Comparison of ENCODE assay signal across 17 cellular contexts in the genomic region with DNA sequence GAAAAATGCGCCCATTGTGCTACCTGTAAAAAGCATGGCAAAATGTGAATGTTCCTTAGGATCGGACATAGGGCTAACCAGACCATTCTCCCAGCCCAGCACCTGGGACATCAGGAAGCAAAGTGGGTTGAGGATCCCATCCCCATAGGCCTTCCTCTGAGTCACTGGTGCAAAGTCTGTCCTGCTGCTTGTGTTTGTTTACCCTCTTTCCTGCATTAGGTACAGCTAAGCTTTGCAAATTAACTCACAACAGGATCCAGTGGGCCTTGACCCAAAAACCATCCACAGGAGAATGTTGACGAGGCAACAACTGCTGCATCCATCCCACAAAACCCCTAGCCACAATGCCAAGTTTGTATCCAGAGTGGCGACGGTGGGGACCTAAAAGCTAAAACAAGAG.
DNase-seq lines count a peak whose midpoint lies in the region; ATAC-seq, FAIRE-seq and TF ChIP-seq lines count a peak whose summit lies in the region.
"Had no signal": no experiment of that assay in that cellular context is flagged by ENCODE, and none has a peak within 500 bp of the region (broad histone marks: within the 10 kb centered on the region; RNA-seq: fewer than 3 reads in every experiment).

No MANE protein-coding gene starts in this region.

- H3K27ac ChIP-seq in PC-3 (ENCODE audit: low read length) (no peak overlapping the region), cingulate gyrus (ENCODE audit: low read depth, low read length) (peak overlapping the region; percentile 1), HepG2 (ENCODE audit: extremely low read length, insufficient read depth, low read length) (no peak overlapping the region), brain microvascular endothelial cell (no peak overlapping the region)
- H3K27ac ChIP-seq: BLaER1 treated with 17β-estradiol and CSF1 and Interleukin-3, amounts not matched to agents 10 nM and 100 nM had no signal

- peaks cover 2% of the 10 kb centered on the region for H3F3A ChIP-seq in PC-3 (ENCODE audit: low read length, unreplicated experiment)

- ATAC-seq in PC-3 (no peak), HepG2 (peak; percentile 90), HG02970 (IDR thresholded peaks at IDR 0.05; ENCODE audit: low FRiP score, unreplicated experiment) (no peak), HG03432 (IDR thresholded peaks at IDR 0.05; ENCODE audit: unreplicated experiment) (no peak)
- ATAC-seq: GM12878, GM23338, K562 had no signal

- no peaks in the 10 kb centered on the region for H3K9me3 ChIP-seq in PC-3 (ENCODE audit: low read length)
- no peaks in the 10 kb centered on the region for H3K9me3 ChIP-seq in HepG2 (ENCODE audit: low read length)
- H3K9me3 ChIP-seq: BLaER1 treated with 17β-estradiol and CSF1 and Interleukin-3, amounts not matched to agents 10 nM and 100 nM had no signal

- H3K36me3 ChIP-seq in PC-3 (ENCODE audit: low read depth, low read length) (no peaks in the 10 kb centered on the region), HepG2 (replicated peaks in 1 of 2; ENCODE audit: control insufficient read depth in 1 of 2, insufficient read depth in 2 of 2, low read length in 2 of 2) (no peaks in the 10 kb centered on the region), brain microvascular endothelial cell (replicated peaks) (no peaks in the 10 kb centered on the region)
- H3K36me3 ChIP-seq: BLaER1 treated with 17β-estradiol and CSF1 and Interleukin-3, amounts not matched to agents 10 nM and 100 nM had no signal

- peak; percentile 47 for DNase-seq in PC-3
- peak; percentile 47 for DNase-seq in HepG2 (ENCODE audit: low spot score)
- DNase-seq in NCI-H524 (lab: John Stamatoyannopoulos, UW): no peak
- no peak for DNase-seq in brain microvascular endothelial cell
- DNase-seq: ACHN; CD4-positive, CD25-positive, alpha-beta regulatory T cell; DMS79; H7 had no signal

- H4K20me1 ChIP-seq in PC-3 (ENCODE audit: low read length) (no peaks in the 10 kb centered on the region), HepG2 (ENCODE audit: insufficient read depth, low read length) (no peaks in the 10 kb centered on the region)
- H4K20me1 ChIP-seq: BLaER1 treated with 17β-estradiol and CSF1 and Interleukin-3, amounts not matched to agents 10 nM and 100 nM had no signal

- in situ Hi-C loops in HepG2 (cut with HindIII; ENCODE audit: extremely low pct_ligation_motif_present, low pct_unique_long_range_greater_than_20kb): loop anchor here (10.0 kb wide), 1 partner anchor 59 kb away; no protein-coding TSS in a partner anchor
- in situ Hi-C loops in brain microvascular endothelial cell (cut with HindIII; ENCODE audit: low pct_ligation_motif_present, low sequenced_read_pairs): no loop called here

- H3K4me1 ChIP-seq in PC-3 (ENCODE audit: insufficient read depth, low read length) (peaks cover 43% of the 10 kb centered on the region), HepG2 (ENCODE audit: insufficient read depth, low read length) (peaks cover 10% of the 10 kb centered on the region)

- peak; percentile 69 for FAIRE-seq in HepG2 (lab: Jason Lieb, UNC)
- FAIRE-seq: GM12878, GM18507, HTR-8/SVneo, K562 had no signal

- CTCF ChIA-PET in PC-3 (lab: Charles Lee) (no interaction called here), HepG2 (lab: Yijun Ruan, JAX; ENCODE audit: low intra/inter-chr PET ratio, low total read pairs) (no interaction called here)

- WGBS in HepG2 (ENCODE audit: low lambda C conversion rate): 6% methylated on average over 5 of the region's 5 CpGs

- H3K4me3 ChIP-seq in PC-3 (ENCODE audit: low read length) (no peak overlapping the region), HepG2 (replicated peaks in 1 of 3; ENCODE audit: insufficient read depth in 1 of 3, low read depth in 2 of 3, low read length in 3 of 3) (no peak overlapping the region), brain microvascular endothelial cell (ENCODE audit: low read depth, low read length) (no peak overlapping the region)
- H3K4me3 ChIP-seq: BLaER1 treated with 17β-estradiol and CSF1 and Interleukin-3, amounts not matched to agents 10 nM and 100 nM; GM12878; GM23338; K562 had no signal

- H3K9ac ChIP-seq in PC-3 (ENCODE audit: low read length) (no peak overlapping the region), HepG2 (ENCODE audit: insufficient read depth, low read depth, low read length) (no peak overlapping the region)
- H3K9ac ChIP-seq: BLaER1 treated with 17β-estradiol and CSF1 and Interleukin-3, amounts not matched to agents 10 nM and 100 nM had no signal

- POLR2A ChIA-PET in PC-3 (lab: Charles Lee; ENCODE audit: unreplicated experiment) (no interaction called here), HepG2 (lab: Yijun Ruan, JAX) (no interaction called here)

- H3K79me2 ChIP-seq in PC-3 (ENCODE audit: low read length) (no peaks in the 10 kb centered on the region), HepG2 (ENCODE audit: insufficient read depth, low read length) (no peaks in the 10 kb centered on the region)

- BruUV-seq in PC-3 (replicated peaks; lab: Mats Ljungman, UMichigan) (no TSS peak), HepG2 (replicated peaks; lab: Mats Ljungman, UMichigan) (no TSS peak)

- TF ChIP-seq EP300 in HepG2 (IDR thresholded peaks at IDR 0.05; ENCODE audit: low read depth in 2 of 2, low read length in 2 of 2) (no peak), HepG2 (CRISPR knock-in tag; IDR thresholded peaks at IDR 0.05; ENCODE audit: borderline replicate concordance) (no peak)

- TF ChIP-seq POLR2A in HepG2 (IDR thresholded peaks at IDR 0.05; ENCODE audit: insufficient read depth in 1 of 2, low read depth in 2 of 2, low read length in 2 of 2): no peak

- peak overlapping the region; percentile 22; the same call in 1 of the 2 replicates for H3K4me2 ChIP-seq in PC-3 (ENCODE audit: low read length)
- no peak overlapping the region for H3K4me2 ChIP-seq in HepG2 (ENCODE audit: low read depth, low read length)
- H3K4me2 ChIP-seq: BLaER1 treated with 17β-estradiol and CSF1 and Interleukin-3, amounts not matched to agents 10 nM and 100 nM; GM23338 had no signal

- H2AFZ ChIP-seq in PC-3 (ENCODE audit: low read length) (no peak overlapping the region), HepG2 (ENCODE audit: low read length) (no peak overlapping the region)
- H2AFZ ChIP-seq: GM23338 had no signal

- intact Hi-C loops in PC-3 (cut with micrococcal nuclease) (no loop called here), HepG2 (cut with micrococcal nuclease; ENCODE audit: unreplicated experiment) (no loop called here)

- no peak for TF ChIP-seq CTCF in PC-3 (conservative IDR thresholded peaks at IDR 0.05; ENCODE audit: low read depth, low read length)
- TF ChIP-seq CTCF in HepG2 (CRISPR knock-in tag; IDR thresholded peaks at IDR 0.05): no peak
- TF ChIP-seq CTCF in brain microvascular endothelial cell (IDR thresholded peaks at IDR 0.05; ENCODE audit: low read depth, low read length, missing control alignments): no peak

- no peak for TF ChIP-seq RAD21 in HepG2 (CRISPR knock-in tag; IDR thresholded peaks at IDR 0.05)

- H3K27me3 ChIP-seq in PC-3 (ENCODE audit: low read length): peaks cover 6% of the 10 kb centered on the region; the same call in 1 of the 2 replicates
- no peaks in the 10 kb centered on the region; a peak in 1 of 5 replicates for H3K27me3 ChIP-seq in HepG2 (ENCODE audit: control insufficient read depth in 1 of 2, insufficient read depth in 2 of 2, low read length in 2 of 2)
- H3K27me3 ChIP-seq in brain microvascular endothelial cell (replicated peaks): no peaks in the 10 kb centered on the region
- H3K27me3 ChIP-seq: BLaER1 treated with 17β-estradiol and CSF1 and Interleukin-3, amounts not matched to agents 10 nM and 100 nM had no signal

- H3K9me2 ChIP-seq in PC-3 (replicated peaks; ENCODE audit: low read length): no peaks in the 10 kb centered on the region

TF ChIP-seq in HepG2, 621 proteins besides CTCF, POLR2A, EP300 and RAD21 (continues in another document):
- TF ChIP-seq TBX3 (IDR thresholded peaks at IDR 0.05; ENCODE audit: borderline replicate concordance) (0 out of 2 replicates have a peak, but pooled peaks have one; percentile 7), SP140L (CRISPR knock-in tag; IDR thresholded peaks at IDR 0.05; ENCODE audit: borderline replicate concordance) (no peak), HNF4G (IDR thresholded peaks at IDR 0.05; ENCODE audit: borderline replicate concordance, low read depth, low read length) (no peak), HNF4G (CRISPR knock-in tag; IDR thresholded peaks at IDR 0.05; ENCODE audit: borderline replicate concordance, low read depth) (peak; percentile 44; the same call in 1 of the 2 replicates), ZNF552 (CRISPR knock-in tag; IDR thresholded peaks at IDR 0.05; ENCODE audit: borderline replicate concordance) (no peak), ZNF598 (CRISPR knock-in tag; IDR thresholded peaks at IDR 0.05; ENCODE audit: borderline replicate concordance) (no peak), ZNF619 (CRISPR knock-in tag; IDR thresholded peaks at IDR 0.05) (no peak), FOXA3 (CRISPR knock-in tag; IDR thresholded peaks at IDR 0.05) (peak; percentile 80)
- TF ChIP-seq, protein P1, sequence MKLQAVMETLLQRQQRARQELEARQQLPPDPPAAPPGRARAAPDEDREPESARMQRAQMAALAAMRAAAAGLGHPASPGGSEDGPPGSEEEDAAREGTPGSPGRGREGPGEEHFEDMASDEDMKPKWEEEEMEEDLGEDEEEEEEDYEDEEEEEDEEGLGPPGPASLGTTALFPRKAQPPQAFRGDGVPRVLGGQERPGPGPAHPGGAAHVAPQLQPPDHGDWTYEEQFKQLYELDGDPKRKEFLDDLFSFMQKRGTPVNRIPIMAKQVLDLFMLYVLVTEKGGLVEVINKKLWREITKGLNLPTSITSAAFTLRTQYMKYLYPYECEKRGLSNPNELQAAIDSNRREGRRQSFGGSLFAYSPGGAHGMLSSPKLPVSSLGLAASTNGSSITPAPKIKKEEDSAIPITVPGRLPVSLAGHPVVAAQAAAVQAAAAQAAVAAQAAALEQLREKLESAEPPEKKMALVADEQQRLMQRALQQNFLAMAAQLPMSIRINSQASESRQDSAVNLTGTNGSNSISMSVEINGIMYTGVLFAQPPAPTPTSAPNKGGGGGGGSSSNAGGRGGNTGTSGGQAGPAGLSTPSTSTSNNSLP (IDR thresholded peaks at IDR 0.05; ENCODE audit: low read depth, low read length): 0 out of 2 replicates have a peak, but pooled peaks have one; percentile 16
- TF ChIP-seq, protein P2, sequence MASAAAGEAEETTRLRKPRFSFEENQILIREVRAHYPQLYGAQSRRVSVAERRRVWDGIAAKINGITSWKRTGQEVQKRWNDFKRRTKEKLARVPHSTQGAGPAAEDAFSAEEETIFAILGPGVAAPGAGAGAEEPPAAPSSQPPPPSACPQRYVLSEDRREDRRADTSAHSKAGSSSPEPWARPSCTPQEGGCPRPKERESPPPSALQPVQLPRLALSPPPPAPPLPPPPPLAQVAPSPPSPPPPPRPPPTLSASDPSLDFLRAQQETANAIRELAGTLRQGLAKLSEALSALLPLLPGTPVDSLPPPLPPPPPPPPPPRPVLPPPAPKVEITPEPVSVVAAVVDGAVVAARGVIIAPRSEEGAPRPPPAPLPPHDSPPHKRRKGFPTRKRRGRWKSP (CRISPR knock-in tag; IDR thresholded peaks at IDR 0.05): no peak
- TF ChIP-seq, protein P3, sequence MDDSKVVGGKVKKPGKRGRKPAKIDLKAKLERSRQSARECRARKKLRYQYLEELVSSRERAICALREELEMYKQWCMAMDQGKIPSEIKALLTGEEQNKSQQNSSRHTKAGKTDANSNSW (CRISPR knock-in tag; IDR thresholded peaks at IDR 0.05; ENCODE audit: borderline replicate concordance): no peak

Comparison
In these comparisons a context has a peak if more than half of its experiments do, and no peak if none do; other contexts are left out.
1. DNase-seq: peak in PC-3 (single experiment) and HepG2 (single experiment); none in NCI-H524 (0 of 2) and brain microvascular endothelial cell (single experiment).